ENCODE assay signal across 12 cellular contexts in genomic region chr2:20444993-20445910, GRCh38. TPM values are rescaled to one million over a fixed set of nuclear protein-coding genes. Genes with fewer than 3 reads are reported as not detected.
DNase-seq lines count a peak whose midpoint lies in the region; ATAC-seq and TF ChIP-seq lines count a peak whose summit lies in the region.
"Had no signal": no experiment of that assay in that cellular context is flagged by ENCODE, and none has a peak within 500 bp of the region (broad histone marks: within the 10 kb centered on the region; RNA-seq: fewer than 3 reads in every experiment).

No MANE protein-coding gene starts in this region.

- no peaks in the 10 kb centered on the region for H3K36me3 Mint-ChIP-seq in GM23338 (ENCODE audit: low read depth)
- H3K36me3 Mint-ChIP-seq: naive thymus-derived CD4-positive, alpha-beta T cell had no signal

- H3K27me3 Mint-ChIP-seq in GM23338 (ENCODE audit: insufficient read depth, low read depth, poor library complexity), result peaks cover 46% of the 10 kb centered on the region

- peaks cover 51% of the 10 kb centered on the region for H3K27me3 ChIP-seq in GM23338 (ENCODE audit: insufficient read depth)
- no peaks in the 10 kb centered on the region for H3K27me3 ChIP-seq in mucosa of rectum (ENCODE audit: control insufficient read depth in 2 of 2, insufficient read depth in 2 of 2, low read length in 2 of 2)

- no peak overlapping the region for H2AFZ ChIP-seq in GM23338

- H3K27ac Mint-ChIP-seq in GM23338, result no peak overlapping the region
- H3K27ac Mint-ChIP-seq: naive thymus-derived CD4-positive, alpha-beta T cell had no signal

- H3K4me2 ChIP-seq in GM23338, result peak overlapping the region; percentile 0; the same call in 1 of the 2 replicates

- no peaks in the 10 kb centered on the region for H3K79me2 ChIP-seq in GM23338 (replicated peaks; ENCODE audit: insufficient read depth)

- no peaks in the 10 kb centered on the region for H3K9me3 ChIP-seq in mucosa of rectum (ENCODE audit: control insufficient read depth in 2 of 2, low read length in 2 of 2)
- H3K9me3 ChIP-seq: HAP-1 had no signal

- H3K4me3 Mint-ChIP-seq in GM23338, result 0 out of 3 replicates have a peak overlapping the region, but pooled peaks have one; percentile 33

- H3K27ac ChIP-seq in GM23338 (ENCODE audit: low read depth) (no peak overlapping the region), cingulate gyrus (ENCODE audit: low read depth, low read length) (peak overlapping the region; percentile 49), mucosa of rectum (ENCODE audit: low read depth in 2 of 2, low read length in 2 of 2) (peak overlapping the region; percentile 52 to 85), substantia nigra (ENCODE audit: low read depth, low read length, poor library complexity, severe bottlenecking) (peak overlapping the region; percentile 61)

- DNase-seq in GM23338 (ENCODE audit: low spot score) (peak; percentile 39), substantia nigra (lab: John Stamatoyannopoulos, UW) (peak in 2 of 49 donors; percentile 17 to 41), epidermal melanocyte (ENCODE audit: insufficient read length, low spot score) (no peak), DMS53 (lab: John Stamatoyannopoulos, UW) (no peak), NCI-H1694 (lab: John Stamatoyannopoulos, UW) (no peak)
- DNase-seq: naive thymus-derived CD4-positive, alpha-beta T cell; NCI-H1930; stimulated activated CD4-positive, alpha-beta T cell treated with anti-CD3 and anti-CD28 coated beads, Interleukin-2, amount 100 ng/mL, for 24 hours had no signal

- peaks cover 12% of the 10 kb centered on the region; the same call in 1 of the 2 replicates for H4K20me1 ChIP-seq in GM23338 (replicated peaks; ENCODE audit: insufficient read depth)

- H3K9me2 ChIP-seq in GM23338 (ENCODE audit: insufficient read depth), result no peaks in the 10 kb centered on the region

- 0 out of 2 replicates have a peak, but pooled peaks cover 5% of the 10 kb centered on the region for H3F3A ChIP-seq in GM23338 (replicated peaks; ENCODE audit: low read depth)

- peaks cover 23% of the 10 kb centered on the region for H3K4me1 ChIP-seq in GM23338 (ENCODE audit: insufficient read depth)
- H3K4me1 ChIP-seq in mucosa of rectum (ENCODE audit: control insufficient read depth in 2 of 2, insufficient read depth in 2 of 2, low read length in 2 of 2), result peaks cover 18 to 20% of the 10 kb centered on the region in 2 donors

- H3K9ac ChIP-seq in mucosa of rectum (ENCODE audit: low read depth in 1 of 2, low read length in 2 of 2), result no peak overlapping the region

- H3K36me3 ChIP-seq in GM23338 (ENCODE audit: insufficient read depth) (no peaks in the 10 kb centered on the region), mucosa of rectum (ENCODE audit: control insufficient read depth in 2 of 2, insufficient read depth in 2 of 2, low read length in 2 of 2) (peaks cover 2 to 5% of the 10 kb centered on the region in 2 donors)
- H3K36me3 ChIP-seq: HAP-1 had no signal

- TF ChIP-seq CTCF in GM23338 (conservative IDR thresholded peaks at IDR 0.05; ENCODE audit: low read depth in 2 of 2), result no peak

- H3K4me3 ChIP-seq in GM23338 (no peak overlapping the region), mucosa of rectum (ENCODE audit: low read length in 2 of 2) (no peak overlapping the region)
- H3K4me3 ChIP-seq: HAP-1 had no signal

- H3K4me1 Mint-ChIP-seq in GM23338, result peaks cover 39% of the 10 kb centered on the region

- ATAC-seq in GM23338 (no peak), GM21786 (IDR thresholded peaks at IDR 0.05; ENCODE audit: unreplicated experiment) (no peak)
- ATAC-seq: naive thymus-derived CD4-positive, alpha-beta T cell had no signal

- H3K9me3 Mint-ChIP-seq in GM23338, result no peaks in the 10 kb centered on the region
- H3K9me3 Mint-ChIP-seq: naive thymus-derived CD4-positive, alpha-beta T cell had no signal

TF ChIP-seq in GM23338, 12 proteins besides CTCF, POLR2A, EP300 and RAD21:
- TF ChIP-seq EZH2 (IDR thresholded peaks at IDR 0.05; ENCODE audit: low read depth, unreplicated experiment), result no peak
- no peak for TF ChIP-seq REST (IDR thresholded peaks at IDR 0.05; ENCODE audit: unreplicated experiment)
- no peak for TF ChIP-seq ZNF114 (CRISPR knock-in tag; IDR thresholded peaks at IDR 0.05)
- TF ChIP-seq JUNB (IDR thresholded peaks at IDR 0.05; ENCODE audit: unreplicated experiment), result no peak

RNA-seq across cellular contexts. Expression of gene RHOB, which starts 1.6 kb away (rescaled TPM):
- 26.9 and 29.2 TPM in 2 replicates for total RNA-seq in GM23338 (2014; rRNA removed; shearing (Covaris generic))
- polyA plus RNA-seq in GM23338 (2016; fragmentation: Nextera tagmentation; extraction: Ambion mirVana), result 5.5 and 6.6 TPM in 2 replicates
